18 cellular contexts compared by ENCODE assay signal in genomic region chr15:55827204-55827603, GRCh38.
DNase-seq lines count a peak whose midpoint lies in the region; ATAC-seq and TF ChIP-seq lines count a peak whose summit lies in the region.
"Had no signal": no experiment of that assay in that cellular context is flagged by ENCODE, and none has a peak within 500 bp of the region (broad histone marks: within the 10 kb centered on the region; RNA-seq: fewer than 3 reads in every experiment).

No MANE protein-coding gene starts in this region.

- no CpG with 5 or more reads among the region's 2 CpGs for WGBS in mesendoderm (ENCODE audit: extremely low coverage, insufficient coverage, low lambda C conversion rate)

- no peak overlapping the region for H3K23ac ChIP-seq in mesendoderm (ENCODE audit: low read length)

- H3K79me2 ChIP-seq in mesendoderm (ENCODE audit: control insufficient read depth, insufficient read depth, low read length), result no peaks in the 10 kb centered on the region

- H2BK15ac ChIP-seq in mesendoderm (replicated peaks; ENCODE audit: low read depth), result no peak overlapping the region

- peaks cover 15% of the 10 kb centered on the region for H3K4me1 ChIP-seq in left ventricle myocardium inferior
- no peaks in the 10 kb centered on the region for H3K4me1 ChIP-seq in mesendoderm (ENCODE audit: control insufficient read depth, low read depth, low read length)
- no peaks in the 10 kb centered on the region for H3K4me1 ChIP-seq in lower lobe of right lung
- H3K4me1 ChIP-seq: ascending aorta had no signal

- H4K5ac ChIP-seq in mesendoderm (ENCODE audit: low read length), result no peak overlapping the region

- no peak overlapping the region for H3K18ac ChIP-seq in mesendoderm (ENCODE audit: low read length)

- intact Hi-C loops in left ventricle myocardium superior (cut with micrococcal nuclease) (no loop called here), left ventricle myocardium inferior (cut with micrococcal nuclease) (no loop called here), lower lobe of right lung (cut with DNase I) (no loop called here)

- no peaks in the 10 kb centered on the region for H3K27me3 ChIP-seq in left ventricle myocardium inferior (ENCODE audit: low read depth)
- H3K27me3 ChIP-seq in mesendoderm (ENCODE audit: insufficient read depth, low read length, poor library complexity), result no peaks in the 10 kb centered on the region
- no peaks in the 10 kb centered on the region for H3K27me3 ChIP-seq in lower lobe of right lung (ENCODE audit: low read depth)
- H3K27me3 ChIP-seq: ascending aorta, heart left ventricle, right atrium auricular region had no signal

- H3K79me1 ChIP-seq in mesendoderm (ENCODE audit: low read length), result no peaks in the 10 kb centered on the region

- H3K4me2 ChIP-seq in mesendoderm (ENCODE audit: low read length), result no peak overlapping the region

- no peak overlapping the region for H2BK5ac ChIP-seq in mesendoderm (ENCODE audit: low read length)

- H3K9me3 ChIP-seq in left ventricle myocardium inferior (replicated peaks) (no peaks in the 10 kb centered on the region), lower lobe of right lung (no peaks in the 10 kb centered on the region)
- H3K9me3 ChIP-seq: ascending aorta, heart left ventricle, right atrium auricular region had no signal

- H3K27ac ChIP-seq in left ventricle myocardium inferior (replicated peaks), result no peak overlapping the region
- no peak overlapping the region for H3K27ac ChIP-seq in mesendoderm (ENCODE audit: low read depth, low read length)
- H3K27ac ChIP-seq in lower lobe of right lung, result no peak overlapping the region
- H3K27ac ChIP-seq: ascending aorta, C4-2B, right atrium auricular region had no signal

- H2BK120ac ChIP-seq in mesendoderm (ENCODE audit: low read depth, low read length), result no peak overlapping the region

- TF ChIP-seq CTCF in left ventricle myocardium inferior (IDR thresholded peaks at IDR 0.05; ENCODE audit: borderline replicate concordance), result no peak
- TF ChIP-seq CTCF in lower lobe of right lung (IDR thresholded peaks at IDR 0.05), result no peak

- no peak overlapping the region for H4K8ac ChIP-seq in mesendoderm (ENCODE audit: low read depth, low read length)

- H3K4me3 ChIP-seq in left ventricle myocardium inferior (no peak overlapping the region), mesendoderm (ENCODE audit: low read length) (no peak overlapping the region), lower lobe of right lung (no peak overlapping the region)
- H3K4me3 ChIP-seq: ascending aorta, heart left ventricle, right atrium auricular region had no signal

- H3K9ac ChIP-seq in mesendoderm (ENCODE audit: low read length), result no peak overlapping the region

- H3K4ac ChIP-seq in mesendoderm (ENCODE audit: low read depth, low read length), result no peak overlapping the region

- DNase-seq in left ventricle myocardium superior, result no peak
- no peak for DNase-seq in left ventricle myocardium inferior
- peak; percentile 42 for DNase-seq in RPMI7951 (ENCODE audit: low read depth)
- peak; percentile 23 for DNase-seq in mesendoderm
- no peak for DNase-seq in activated CD8-positive, alpha-beta memory T cell treated with anti-CD3 and anti-CD28 coated beads for 24 hours
- no peak for DNase-seq in lower lobe of right lung
- DNase-seq in ecto neural progenitor cell (ENCODE audit: low spot score), result no peak
- DNase-seq in GM19238 (ENCODE audit: insufficient read length, low spot score), result no peak
- DNase-seq: activated T-cell treated with anti-CD3 and anti-CD28 coated beads, Interleukin-2, amount 50 U/mL, for 4 hours; DMS 273 treated with DMSO at 0.1 percent for 48 hours; GDM1; heart left ventricle; NCI-H1105 treated with DMSO at 0.1 percent for 48 hours; occipital lobe; stimulated activated CD4-positive, alpha-beta T cell treated with anti-CD3 and anti-CD28 coated beads, Interleukin-12 subunit alpha, Interleukin-12 subunit beta, amount 100 ng/mL, for 4 hours had no signal

- ATAC-seq in left ventricle myocardium superior (peak; percentile 11), lower lobe of right lung (no peak)

- H2AK5ac ChIP-seq in mesendoderm (ENCODE audit: low read length), result no peak overlapping the region

- H3K36me3 ChIP-seq in left ventricle myocardium inferior (peaks cover 21% of the 10 kb centered on the region), mesendoderm (ENCODE audit: control insufficient read depth, insufficient read depth, low read length) (no peaks in the 10 kb centered on the region), lower lobe of right lung (peaks cover 21% of the 10 kb centered on the region)
- H3K36me3 ChIP-seq: right atrium auricular region had no signal

- H3K56ac ChIP-seq in mesendoderm (ENCODE audit: low read length), result no peak overlapping the region

Comparison
In these comparisons a context has a peak if more than half of its experiments do, and no peak if none do; other contexts are left out.
1. DNase-seq: peak in RPMI7951 (single experiment) and mesendoderm (single experiment); none in left ventricle myocardium superior (single experiment), left ventricle myocardium inferior (single experiment), activated CD8-positive, alpha-beta memory T cell treated with anti-CD3 and anti-CD28 coated beads for 24 hours (single experiment), lower lobe of right lung (single experiment), ecto neural progenitor cell (single experiment) and GM19238 (single experiment).